Comparison of ENCODE assay signal across 1 cellular context in the genomic region with DNA sequence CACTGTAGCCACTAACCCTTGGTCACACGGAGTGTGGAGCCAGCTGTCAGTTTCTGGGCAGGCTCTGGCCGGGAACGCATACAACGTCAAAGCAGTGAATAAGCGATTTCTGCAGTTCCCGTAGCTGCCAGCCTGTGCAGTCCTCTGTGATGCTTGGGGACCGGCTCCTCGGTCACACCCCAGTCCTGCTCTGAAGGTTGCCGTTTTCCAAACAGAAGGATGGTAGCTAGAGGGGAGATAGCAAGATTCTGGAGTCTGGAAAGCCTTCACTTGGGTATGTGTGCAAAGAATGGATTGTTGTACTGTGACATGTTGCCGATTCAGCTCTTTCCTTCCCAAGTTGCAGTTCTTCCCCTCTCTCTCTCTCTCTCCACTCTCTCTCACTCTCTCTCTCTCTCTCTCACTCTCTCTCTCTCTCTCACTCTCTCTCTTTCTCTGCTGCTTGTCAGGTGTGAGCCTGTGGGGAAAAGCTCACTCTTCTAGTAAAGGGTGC.
TF ChIP-seq lines count a peak whose summit lies in the region.

No MANE protein-coding gene starts in this region.

TF ChIP-seq in GM12878, 131 proteins besides CTCF, POLR2A, EP300 and RAD21 (continued from another document and continues in another):
- TF ChIP-seq, protein P1, sequence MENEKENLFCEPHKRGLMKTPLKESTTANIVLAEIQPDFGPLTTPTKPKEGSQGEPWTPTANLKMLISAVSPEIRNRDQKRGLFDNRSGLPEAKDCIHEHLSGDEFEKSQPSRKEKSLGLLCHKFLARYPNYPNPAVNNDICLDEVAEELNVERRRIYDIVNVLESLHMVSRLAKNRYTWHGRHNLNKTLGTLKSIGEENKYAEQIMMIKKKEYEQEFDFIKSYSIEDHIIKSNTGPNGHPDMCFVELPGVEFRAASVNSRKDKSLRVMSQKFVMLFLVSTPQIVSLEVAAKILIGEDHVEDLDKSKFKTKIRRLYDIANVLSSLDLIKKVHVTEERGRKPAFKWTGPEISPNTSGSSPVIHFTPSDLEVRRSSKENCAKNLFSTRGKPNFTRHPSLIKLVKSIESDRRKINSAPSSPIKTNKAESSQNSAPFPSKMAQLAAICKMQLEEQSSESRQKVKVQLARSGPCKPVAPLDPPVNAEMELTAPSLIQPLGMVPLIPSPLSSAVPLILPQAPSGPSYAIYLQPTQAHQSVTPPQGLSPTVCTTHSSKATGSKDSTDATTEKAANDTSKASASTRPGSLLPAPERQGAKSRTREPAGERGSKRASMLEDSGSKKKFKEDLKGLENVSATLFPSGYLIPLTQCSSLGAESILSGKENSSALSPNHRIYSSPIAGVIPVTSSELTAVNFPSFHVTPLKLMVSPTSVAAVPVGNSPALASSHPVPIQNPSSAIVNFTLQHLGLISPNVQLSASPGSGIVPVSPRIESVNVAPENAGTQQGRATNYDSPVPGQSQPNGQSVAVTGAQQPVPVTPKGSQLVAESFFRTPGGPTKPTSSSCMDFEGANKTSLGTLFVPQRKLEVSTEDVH (IDR thresholded peaks at IDR 0.05; ENCODE audit: low read depth, partially characterized antibody) = no peak
- TF ChIP-seq ZNF622 (IDR thresholded peaks at IDR 0.05) = no peak
- peak; percentile 84 for TF ChIP-seq EED (IDR thresholded peaks at IDR 0.05; ENCODE audit: low read depth)
- TF ChIP-seq, protein P2, sequence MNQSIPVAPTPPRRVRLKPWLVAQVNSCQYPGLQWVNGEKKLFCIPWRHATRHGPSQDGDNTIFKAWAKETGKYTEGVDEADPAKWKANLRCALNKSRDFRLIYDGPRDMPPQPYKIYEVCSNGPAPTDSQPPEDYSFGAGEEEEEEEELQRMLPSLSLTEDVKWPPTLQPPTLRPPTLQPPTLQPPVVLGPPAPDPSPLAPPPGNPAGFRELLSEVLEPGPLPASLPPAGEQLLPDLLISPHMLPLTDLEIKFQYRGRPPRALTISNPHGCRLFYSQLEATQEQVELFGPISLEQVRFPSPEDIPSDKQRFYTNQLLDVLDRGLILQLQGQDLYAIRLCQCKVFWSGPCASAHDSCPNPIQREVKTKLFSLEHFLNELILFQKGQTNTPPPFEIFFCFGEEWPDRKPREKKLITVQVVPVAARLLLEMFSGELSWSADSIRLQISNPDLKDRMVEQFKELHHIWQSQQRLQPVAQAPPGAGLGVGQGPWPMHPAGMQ (IDR thresholded peaks at IDR 0.05; ENCODE audit: borderline replicate concordance) = no peak
- TF ChIP-seq NBN (IDR thresholded peaks at IDR 0.05) = peak; percentile 94
- 0 out of 2 replicates have a peak, but pooled peaks have one; percentile 11 for TF ChIP-seq CREB1 (IDR thresholded peaks at IDR 0.05; ENCODE audit: low read depth)
- no peak for TF ChIP-seq CHD1 (IDR thresholded peaks at IDR 0.05; ENCODE audit: low read depth, low read length)
- no peak for TF ChIP-seq MEF2B (IDR thresholded peaks at IDR 0.05; ENCODE audit: partially characterized antibody, poor library complexity, severe bottlenecking)
- TF ChIP-seq NR2C2 (IDR thresholded peaks at IDR 0.05; ENCODE audit: borderline replicate concordance, control insufficient read depth, insufficient read length, low read depth) = no peak
- TF ChIP-seq ZNF274 (IDR thresholded peaks at IDR 0.05; ENCODE audit: insufficient read depth, insufficient read length) = no peak
- TF ChIP-seq, protein P3, sequence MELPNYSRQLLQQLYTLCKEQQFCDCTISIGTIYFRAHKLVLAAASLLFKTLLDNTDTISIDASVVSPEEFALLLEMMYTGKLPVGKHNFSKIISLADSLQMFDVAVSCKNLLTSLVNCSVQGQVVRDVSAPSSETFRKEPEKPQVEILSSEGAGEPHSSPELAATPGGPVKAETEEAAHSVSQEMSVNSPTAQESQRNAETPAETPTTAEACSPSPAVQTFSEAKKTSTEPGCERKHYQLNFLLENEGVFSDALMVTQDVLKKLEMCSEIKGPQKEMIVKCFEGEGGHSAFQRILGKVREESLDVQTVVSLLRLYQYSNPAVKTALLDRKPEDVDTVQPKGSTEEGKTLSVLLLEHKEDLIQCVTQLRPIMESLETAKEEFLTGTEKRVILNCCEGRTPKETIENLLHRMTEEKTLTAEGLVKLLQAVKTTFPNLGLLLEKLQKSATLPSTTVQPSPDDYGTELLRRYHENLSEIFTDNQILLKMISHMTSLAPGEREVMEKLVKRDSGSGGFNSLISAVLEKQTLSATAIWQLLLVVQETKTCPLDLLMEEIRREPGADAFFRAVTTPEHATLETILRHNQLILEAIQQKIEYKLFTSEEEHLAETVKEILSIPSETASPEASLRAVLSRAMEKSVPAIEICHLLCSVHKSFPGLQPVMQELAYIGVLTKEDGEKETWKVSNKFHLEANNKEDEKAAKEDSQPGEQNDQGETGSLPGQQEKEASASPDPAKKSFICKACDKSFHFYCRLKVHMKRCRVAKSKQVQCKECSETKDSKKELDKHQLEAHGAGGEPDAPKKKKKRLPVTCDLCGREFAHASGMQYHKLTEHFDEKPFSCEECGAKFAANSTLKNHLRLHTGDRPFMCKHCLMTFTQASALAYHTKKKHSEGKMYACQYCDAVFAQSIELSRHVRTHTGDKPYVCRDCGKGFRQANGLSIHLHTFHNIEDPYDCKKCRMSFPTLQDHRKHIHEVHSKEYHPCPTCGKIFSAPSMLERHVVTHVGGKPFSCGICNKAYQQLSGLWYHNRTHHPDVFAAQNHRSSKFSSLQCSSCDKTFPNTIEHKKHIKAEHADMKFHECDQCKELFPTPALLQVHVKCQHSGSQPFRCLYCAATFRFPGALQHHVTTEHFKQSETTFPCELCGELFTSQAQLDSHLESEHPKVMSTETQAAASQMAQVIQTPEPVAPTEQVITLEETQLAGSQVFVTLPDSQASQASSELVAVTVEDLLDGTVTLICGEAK (IDR thresholded peaks at IDR 0.05; ENCODE audit: borderline replicate concordance) = no peak
- no peak for TF ChIP-seq RB1 (IDR thresholded peaks at IDR 0.05; ENCODE audit: borderline replicate concordance)
- no peak for TF ChIP-seq MYC (IDR thresholded peaks at IDR 0.05; ENCODE audit: insufficient read depth, insufficient read length, insufficient replicate concordance, low read length, severe bottlenecking)
- TF ChIP-seq RUNX3 (IDR thresholded peaks at IDR 0.05; ENCODE audit: low read length) = peak; percentile 59
- TF ChIP-seq SMAD1 (IDR thresholded peaks at IDR 0.05; ENCODE audit: low read depth, partially characterized antibody) = peak; percentile 58
- TF ChIP-seq SREBF2 (IDR thresholded peaks at IDR 0.05; ENCODE audit: low read length) = no peak
- TF ChIP-seq, protein P4, sequence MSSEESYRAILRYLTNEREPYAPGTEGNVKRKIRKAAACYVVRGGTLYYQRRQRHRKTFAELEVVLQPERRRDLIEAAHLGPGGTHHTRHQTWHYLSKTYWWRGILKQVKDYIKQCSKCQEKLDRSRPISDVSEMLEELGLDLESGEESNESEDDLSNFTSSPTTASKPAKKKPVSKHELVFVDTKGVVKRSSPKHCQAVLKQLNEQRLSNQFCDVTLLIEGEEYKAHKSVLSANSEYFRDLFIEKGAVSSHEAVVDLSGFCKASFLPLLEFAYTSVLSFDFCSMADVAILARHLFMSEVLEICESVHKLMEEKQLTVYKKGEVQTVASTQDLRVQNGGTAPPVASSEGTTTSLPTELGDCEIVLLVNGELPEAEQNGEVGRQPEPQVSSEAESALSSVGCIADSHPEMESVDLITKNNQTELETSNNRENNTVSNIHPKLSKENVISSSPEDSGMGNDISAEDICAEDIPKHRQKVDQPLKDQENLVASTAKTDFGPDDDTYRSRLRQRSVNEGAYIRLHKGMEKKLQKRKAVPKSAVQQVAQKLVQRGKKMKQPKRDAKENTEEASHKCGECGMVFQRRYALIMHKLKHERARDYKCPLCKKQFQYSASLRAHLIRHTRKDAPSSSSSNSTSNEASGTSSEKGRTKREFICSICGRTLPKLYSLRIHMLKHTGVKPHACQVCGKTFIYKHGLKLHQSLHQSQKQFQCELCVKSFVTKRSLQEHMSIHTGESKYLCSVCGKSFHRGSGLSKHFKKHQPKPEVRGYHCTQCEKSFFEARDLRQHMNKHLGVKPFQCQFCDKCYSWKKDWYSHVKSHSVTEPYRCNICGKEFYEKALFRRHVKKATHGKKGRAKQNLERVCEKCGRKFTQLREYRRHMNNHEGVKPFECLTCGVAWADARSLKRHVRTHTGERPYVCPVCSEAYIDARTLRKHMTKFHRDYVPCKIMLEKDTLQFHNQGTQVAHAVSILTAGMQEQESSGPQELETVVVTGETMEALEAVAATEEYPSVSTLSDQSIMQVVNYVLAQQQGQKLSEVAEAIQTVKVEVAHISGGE (CRISPR knock-in tag; IDR thresholded peaks at IDR 0.05) = no peak
- no peak for TF ChIP-seq SRF (IDR thresholded peaks at IDR 0.05; ENCODE audit: low read depth in 2 of 2, low read length in 2 of 2)
- no peak for TF ChIP-seq SIX5 (IDR thresholded peaks at IDR 0.05; ENCODE audit: low read depth, low read length, severe bottlenecking)
- TF ChIP-seq CBX3 (IDR thresholded peaks at IDR 0.05; ENCODE audit: borderline replicate concordance, low read depth) = no peak
- no peak for TF ChIP-seq SUPT20H (IDR thresholded peaks at IDR 0.05; ENCODE audit: borderline replicate concordance, control insufficient read depth, low read depth, low read length)
- TF ChIP-seq IRF4 (IDR thresholded peaks at IDR 0.05; ENCODE audit: low read depth, low read length) = peak; percentile 66; the same call in 1 of the 2 replicates
- no peak for TF ChIP-seq SUZ12 (IDR thresholded peaks at IDR 0.05; ENCODE audit: unreplicated experiment)
- TF ChIP-seq POLR2AphosphoS2 (IDR thresholded peaks at IDR 0.05; ENCODE audit: low read depth, low read length) = no peak
- TF ChIP-seq YY1 (IDR thresholded peaks at IDR 0.05; ENCODE audit: low read depth, low read length) = peak; percentile 34; the same call in 1 of the 2 replicates
- peak; percentile 39; the same call in 1 of the 2 replicates for TF ChIP-seq TAF1 (IDR thresholded peaks at IDR 0.05; ENCODE audit: borderline replicate concordance, low read depth, low read length)
- no peak for TF ChIP-seq MYB (IDR thresholded peaks at IDR 0.05; ENCODE audit: borderline replicate concordance, low read depth, low read length)
- no peak for TF ChIP-seq GABPA (IDR thresholded peaks at IDR 0.05; ENCODE audit: low read depth)
- TF ChIP-seq TBL1XR1 (IDR thresholded peaks at IDR 0.05; ENCODE audit: low read depth, low read length) = no peak
- no peak for TF ChIP-seq MEF2A (IDR thresholded peaks at IDR 0.05; ENCODE audit: insufficient read depth, low read depth, low read length)
- TF ChIP-seq RELA (IDR thresholded peaks at IDR 0.05; ENCODE audit: borderline replicate concordance, partially characterized antibody) = no peak
- TF ChIP-seq ZNF384 (IDR thresholded peaks at IDR 0.05; ENCODE audit: borderline replicate concordance, low read depth, low read length) = no peak
- TF ChIP-seq, protein P5, sequence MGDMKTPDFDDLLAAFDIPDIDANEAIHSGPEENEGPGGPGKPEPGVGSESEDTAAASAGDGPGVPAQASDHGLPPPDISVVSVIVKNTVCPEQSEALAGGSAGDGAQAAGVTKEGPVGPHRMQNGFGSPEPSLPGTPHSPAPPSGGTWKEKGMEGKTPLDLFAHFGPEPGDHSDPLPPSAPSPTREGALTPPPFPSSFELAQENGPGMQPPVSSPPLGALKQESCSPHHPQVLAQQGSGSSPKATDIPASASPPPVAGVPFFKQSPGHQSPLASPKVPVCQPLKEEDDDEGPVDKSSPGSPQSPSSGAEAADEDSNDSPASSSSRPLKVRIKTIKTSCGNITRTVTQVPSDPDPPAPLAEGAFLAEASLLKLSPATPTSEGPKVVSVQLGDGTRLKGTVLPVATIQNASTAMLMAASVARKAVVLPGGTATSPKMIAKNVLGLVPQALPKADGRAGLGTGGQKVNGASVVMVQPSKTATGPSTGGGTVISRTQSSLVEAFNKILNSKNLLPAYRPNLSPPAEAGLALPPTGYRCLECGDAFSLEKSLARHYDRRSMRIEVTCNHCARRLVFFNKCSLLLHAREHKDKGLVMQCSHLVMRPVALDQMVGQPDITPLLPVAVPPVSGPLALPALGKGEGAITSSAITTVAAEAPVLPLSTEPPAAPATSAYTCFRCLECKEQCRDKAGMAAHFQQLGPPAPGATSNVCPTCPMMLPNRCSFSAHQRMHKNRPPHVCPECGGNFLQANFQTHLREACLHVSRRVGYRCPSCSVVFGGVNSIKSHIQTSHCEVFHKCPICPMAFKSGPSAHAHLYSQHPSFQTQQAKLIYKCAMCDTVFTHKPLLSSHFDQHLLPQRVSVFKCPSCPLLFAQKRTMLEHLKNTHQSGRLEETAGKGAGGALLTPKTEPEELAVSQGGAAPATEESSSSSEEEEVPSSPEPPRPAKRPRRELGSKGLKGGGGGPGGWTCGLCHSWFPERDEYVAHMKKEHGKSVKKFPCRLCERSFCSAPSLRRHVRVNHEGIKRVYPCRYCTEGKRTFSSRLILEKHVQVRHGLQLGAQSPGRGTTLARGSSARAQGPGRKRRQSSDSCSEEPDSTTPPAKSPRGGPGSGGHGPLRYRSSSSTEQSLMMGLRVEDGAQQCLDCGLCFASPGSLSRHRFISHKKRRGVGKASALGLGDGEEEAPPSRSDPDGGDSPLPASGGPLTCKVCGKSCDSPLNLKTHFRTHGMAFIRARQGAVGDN (IDR thresholded peaks at IDR 0.05) = peak; percentile 19; the same call in 1 of the 2 replicates
- no peak for TF ChIP-seq HCFC1 (IDR thresholded peaks at IDR 0.05; ENCODE audit: low read length)
- TF ChIP-seq NRF1 (conservative IDR thresholded peaks at IDR 0.05; ENCODE audit: low read depth, low read length) = no peak
- 0 out of 2 replicates have a peak, but pooled peaks have one; percentile 32 for TF ChIP-seq TCF12 (IDR thresholded peaks at IDR 0.05; ENCODE audit: low read depth, low read length)
- no peak for TF ChIP-seq GATAD2B (conservative IDR thresholded peaks at IDR 0.05; ENCODE audit: low read depth)
- TF ChIP-seq, protein P6, sequence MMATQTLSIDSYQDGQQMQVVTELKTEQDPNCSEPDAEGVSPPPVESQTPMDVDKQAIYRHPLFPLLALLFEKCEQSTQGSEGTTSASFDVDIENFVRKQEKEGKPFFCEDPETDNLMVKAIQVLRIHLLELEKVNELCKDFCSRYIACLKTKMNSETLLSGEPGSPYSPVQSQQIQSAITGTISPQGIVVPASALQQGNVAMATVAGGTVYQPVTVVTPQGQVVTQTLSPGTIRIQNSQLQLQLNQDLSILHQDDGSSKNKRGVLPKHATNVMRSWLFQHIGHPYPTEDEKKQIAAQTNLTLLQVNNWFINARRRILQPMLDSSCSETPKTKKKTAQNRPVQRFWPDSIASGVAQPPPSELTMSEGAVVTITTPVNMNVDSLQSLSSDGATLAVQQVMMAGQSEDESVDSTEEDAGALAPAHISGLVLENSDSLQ (IDR thresholded peaks at IDR 0.05) = peak; percentile 23; the same call in 1 of the 2 replicates
- peak; percentile 63; the same call in 1 of the 2 replicates for TF ChIP-seq POLR2AphosphoS5 (IDR thresholded peaks at IDR 0.05; ENCODE audit: low read length)
- TF ChIP-seq RAD51 (IDR thresholded peaks at IDR 0.05) = no peak; the same call in 1 of the 2 replicates
- TF ChIP-seq, protein P7, sequence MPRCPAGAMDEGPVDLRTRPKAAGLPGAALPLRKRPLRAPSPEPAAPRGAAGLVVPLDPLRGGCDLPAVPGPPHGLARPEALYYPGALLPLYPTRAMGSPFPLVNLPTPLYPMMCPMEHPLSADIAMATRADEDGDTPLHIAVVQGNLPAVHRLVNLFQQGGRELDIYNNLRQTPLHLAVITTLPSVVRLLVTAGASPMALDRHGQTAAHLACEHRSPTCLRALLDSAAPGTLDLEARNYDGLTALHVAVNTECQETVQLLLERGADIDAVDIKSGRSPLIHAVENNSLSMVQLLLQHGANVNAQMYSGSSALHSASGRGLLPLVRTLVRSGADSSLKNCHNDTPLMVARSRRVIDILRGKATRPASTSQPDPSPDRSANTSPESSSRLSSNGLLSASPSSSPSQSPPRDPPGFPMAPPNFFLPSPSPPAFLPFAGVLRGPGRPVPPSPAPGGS (IDR thresholded peaks at IDR 0.05; ENCODE audit: borderline replicate concordance, insufficient read depth, low read depth, low read length, poor library complexity, severe bottlenecking) = no peak
- no peak for TF ChIP-seq ATF7 (IDR thresholded peaks at IDR 0.05; ENCODE audit: low read depth)
- no peak for TF ChIP-seq KDM1A (IDR thresholded peaks at IDR 0.05; ENCODE audit: borderline replicate concordance)
